Comparison of ENCODE assay signal across 8 cellular contexts in genomic region chr1:107056426-107057196, GRCh38. TPM values are rescaled to one million over a fixed set of nuclear protein-coding genes. Genes with fewer than 3 reads are reported as not detected.
DNase-seq lines count a peak whose midpoint lies in the region; TF ChIP-seq lines count a peak whose summit lies in the region.

TSS of gene PRMT6 (plus strand) at chr1:107056674. CDS start at chr1:107056716, 42 bp downstream.

- H3K27ac ChIP-seq in ovary (peak within 1 kb of the TSS; percentile 50 to 84), thyroid gland (peak within 1 kb of the TSS; percentile 62 to 90 (median 85))

- no peaks in the 10 kb centered on the region for H3K27me3 Mint-ChIP-seq in HFFc6 (ENCODE audit: insufficient read depth)
- H3K27me3 Mint-ChIP-seq in activated naive CD8-positive, alpha-beta T cell: no peaks in the 10 kb centered on the region

- TF ChIP-seq CTCF in HFFc6 (IDR thresholded peaks at IDR 0.05) (no peak), ovary (IDR thresholded peaks at IDR 0.05) (no peak), thyroid gland (IDR thresholded peaks at IDR 0.05) (no peak)

- intact Hi-C loops in head of caudate nucleus (cut with DNase I): no loop called here
- intact Hi-C loops in ovary (cut with DNase I): no loop called here
- intact Hi-C loops in thyroid gland (cut with DNase I): no loop called here

- H3K4me1 ChIP-seq in ovary (ENCODE audit: insufficient read depth) (peaks cover 3% of the 10 kb centered on the region), thyroid gland (peaks cover 6 to 9% of the 10 kb centered on the region in 2 donors)

- H3K36me3 ChIP-seq in ovary (no peaks in the 10 kb centered on the region), thyroid gland (no peaks in the 10 kb centered on the region)

- no peak for TF ChIP-seq EP300 in ovary (IDR thresholded peaks at IDR 0.05)

- DNase-seq in HFFc6 (peak; percentile 54), NAMALWA (ENCODE audit: low spot score) (peak; percentile 85), SKM-1 (lab: John Stamatoyannopoulos, UW; ENCODE audit: unreplicated experiment) (peak; percentile 59), head of caudate nucleus (peak; percentile 37 to 94 (median 87)), ovary (peak; percentile 75 to 89 (median 82)), thyroid gland (peak; percentile 80 to 82)

- H3K9me3 ChIP-seq in ovary: no peaks in the 10 kb centered on the region
- H3K9me3 ChIP-seq in thyroid gland: no peaks in the 10 kb centered on the region

- peak; percentile 62 for TF ChIP-seq POLR2A in ovary (IDR thresholded peaks at IDR 0.05)
- peak in 1 of 2 donors; percentile 63 for TF ChIP-seq POLR2A in thyroid gland (IDR thresholded peaks at IDR 0.05)

- WGBS in ovary, 3 donors: 0 to 1% (median 1%) methylated on average over 73 of the region's 73 CpGs
- WGBS in thyroid gland, 2 donors: 0 to 1% methylated on average over 40 to 54 of the region's 73 CpGs

- H3K27ac Mint-ChIP-seq in HFFc6: peak within 1 kb of the TSS; percentile 86
- H3K27ac Mint-ChIP-seq in activated naive CD8-positive, alpha-beta T cell: peak within 1 kb of the TSS; percentile 99

- H3K36me3 Mint-ChIP-seq in HFFc6 (ENCODE audit: low read depth): peaks cover 6% of the 10 kb centered on the region
- H3K36me3 Mint-ChIP-seq in activated naive CD8-positive, alpha-beta T cell: peaks cover 11% of the 10 kb centered on the region

- H3K4me3 ChIP-seq in GM08714 (ENCODE audit: low read length) (peak within 1 kb of the TSS; percentile 83), ovary (peak within 1 kb of the TSS; percentile 84), thyroid gland (replicated peaks in 1 of 3) (peak within 1 kb of the TSS; percentile 71 to 86 (median 78))

- peaks cover 20% of the 10 kb centered on the region for H3K4me1 Mint-ChIP-seq in HFFc6 (ENCODE audit: low read depth)
- peaks cover 27% of the 10 kb centered on the region for H3K4me1 Mint-ChIP-seq in activated naive CD8-positive, alpha-beta T cell (ENCODE audit: low read depth)

- H3K27me3 ChIP-seq in ovary (no peaks in the 10 kb centered on the region), thyroid gland (no peaks in the 10 kb centered on the region)

- no peaks in the 10 kb centered on the region for H3K9me3 Mint-ChIP-seq in HFFc6
- no peaks in the 10 kb centered on the region for H3K9me3 Mint-ChIP-seq in activated naive CD8-positive, alpha-beta T cell (ENCODE audit: low read depth)

- peak within 1 kb of the TSS; percentile 97 for H3K4me3 Mint-ChIP-seq in HFFc6
- H3K4me3 Mint-ChIP-seq in activated naive CD8-positive, alpha-beta T cell: peak within 1 kb of the TSS; percentile 98

RNA-seq across cellular contexts. Expression of gene PRMT6, which starts in this region (rescaled TPM):
- 10 to 100 TPM in 3 of 6 experiments, 1 to 10 TPM in 3; 9.7 to 14.8 (median 10.2) TPM for total RNA-seq in HFFc6 (2021; fragmentation: NEBNext Ultra II Directional; extraction: Animal tissue kit (Norgen Biotek cat#: 25700))
- 10 to 100 TPM; 12.6 to 19.4 (median 17.8) TPM for total RNA-seq in ovary
- polyA plus RNA-seq in ovary: 10 to 100 TPM; 11.9 to 14.4 TPM
- 10 to 100 TPM; 13.4 to 22.2 (median 21.7) TPM for total RNA-seq in thyroid gland

Comparison
In these comparisons a context has a peak if more than half of its experiments do, and no peak if none do; other contexts are left out.
1. Peak in every context shown above with its lines: DNase-seq, H3K4me3 ChIP-seq and H3K27ac ChIP-seq.